In genomic region chrX:44637282-44637681, GRCh38 we compare ENCODE assay signal across 22 cellular contexts.
"Had no signal": no experiment of that assay in that cellular context is flagged by ENCODE, and none has a peak within 500 bp of the region (broad histone marks: within the 10 kb centered on the region; RNA-seq: fewer than 3 reads in every experiment).

No MANE protein-coding gene starts in this region.

- H3K4me2 ChIP-seq: hepatocyte had no signal

- H3K79me2 ChIP-seq: hepatocyte had no signal

- H3K27me3 ChIP-seq: esophagus muscularis mucosa, foreskin keratinocyte, gastroesophageal sphincter, hepatocyte, left lung had no signal

- DNase-seq: effector CD8-positive, alpha-beta T cell; effector memory CD8-positive, alpha-beta T cell; endodermal cell; foreskin keratinocyte; heart left ventricle; hypothalamus; immature natural killer cell; islet precursor cell; left cardiac atrium; left lung; left ventricle myocardium superior; lower lobe of right lung; mesenchymal stem cell; mucosa of descending colon; naive B cell; naive thymus-derived CD8-positive, alpha-beta T cell had no signal

- H3K4me1 ChIP-seq: esophagus muscularis mucosa, foreskin keratinocyte, gastroesophageal sphincter, heart left ventricle, left lung, lower lobe of right lung had no signal

- H3K9me3 ChIP-seq: esophagus muscularis mucosa, gastroesophageal sphincter, heart left ventricle, left lung, lower lobe of right lung, mucosa of descending colon had no signal

- FAIRE-seq: endometrium, frontal cortex had no signal

- ATAC-seq: effector memory CD8-positive, alpha-beta T cell; foreskin keratinocyte; gastroesophageal sphincter; heart left ventricle; left cardiac atrium; left lung; left ventricle myocardium superior; lower lobe of right lung; mucosa of descending colon; naive thymus-derived CD8-positive, alpha-beta T cell had no signal

- H2AFZ ChIP-seq: hepatocyte had no signal

- H3K27ac ChIP-seq: coronary artery, esophagus muscularis mucosa, foreskin keratinocyte, gastroesophageal sphincter, heart left ventricle, hepatocyte, left lung, lower lobe of right lung had no signal

- H3K36me3 ChIP-seq: esophagus muscularis mucosa, gastroesophageal sphincter, heart left ventricle, left lung, lower lobe of right lung had no signal

- H3K4me3 ChIP-seq: coronary artery, esophagus muscularis mucosa, gastroesophageal sphincter, heart left ventricle, hepatocyte, left lung, lower lobe of right lung, mucosa of descending colon had no signal
